In genomic region chr19:58129284-58129683, GRCh38 we compare ENCODE assay signal across 16 cellular contexts.
"Had no signal": no experiment of that assay in that cellular context is flagged by ENCODE, and none has a peak within 500 bp of the region (broad histone marks: within the 10 kb centered on the region; RNA-seq: fewer than 3 reads in every experiment).

No MANE protein-coding gene starts in this region.

- H3K9ac ChIP-seq: parathyroid adenoma had no signal

- H3K4me3 Mint-ChIP-seq: activated CD8-positive, alpha-beta memory T cell treated with anti-CD3 and anti-CD28 coated beads, Interleukin-2, amount 10 ng/mL, durations not matched to agents 7 days and 5 days; activated naive CD8-positive, alpha-beta T cell; activated T-cell treated with anti-CD3 and anti-CD28 coated beads, Interleukin-2, amount 50 U/mL, for 4 hours; stimulated activated naive B cell treated with anti-CD40 and anti-IgM and Interleukin-4, amounts not matched to agents 10 μg/mL and 1 μg/mL and 100 μg/mL, for 72 hours; T-helper 2 cell treated with Interferon-gamma antibody and Interleukin-4, amounts not matched to agents 5 μg/mL and 100 μg/mL, for 36 hours had no signal

- ATAC-seq: activated CD8-positive, alpha-beta memory T cell treated with anti-CD3 and anti-CD28 coated beads, Interleukin-2, amount 10 ng/mL, durations not matched to agents 7 days and 5 days; activated T-cell treated with anti-CD3 and anti-CD28 coated beads, Interleukin-2, amount 50 U/mL, for 4 hours; foreskin keratinocyte; heart left ventricle; stimulated activated naive B cell treated with anti-CD40 and anti-IgM and Interleukin-4, amounts not matched to agents 10 μg/mL and 1 μg/mL and 100 μg/mL, for 72 hours had no signal

- DNase-seq: activated CD4-positive, alpha-beta T cell treated with anti-CD3 and anti-CD28 coated beads, Interleukin-2, amount 50 U/mL, for 48 hours; activated CD4-positive, CD25-positive, alpha-beta regulatory T cell treated with anti-CD3 and anti-CD28 coated beads, Interleukin-2, amount 50 U/mL, for 72 hours; activated CD8-positive, alpha-beta memory T cell treated with anti-CD3 and anti-CD28 coated beads, Interleukin-2, amount 10 ng/mL, durations not matched to agents 7 days and 5 days; activated gamma-delta T cell; activated T-cell treated with anti-CD3 and anti-CD28 coated beads, Interleukin-2, amount 50 U/mL, for 4 hours; esophagus squamous epithelium; foreskin keratinocyte; heart left ventricle; islet precursor cell; left ventricle myocardium inferior; naive B cell; stimulated activated naive B cell treated with anti-CD40 and anti-IgM and Interleukin-4, amounts not matched to agents 10 μg/mL and 1 μg/mL and 100 μg/mL, for 72 hours; SW 1271 had no signal

- H3K27me3 Mint-ChIP-seq: activated CD8-positive, alpha-beta memory T cell treated with anti-CD3 and anti-CD28 coated beads, Interleukin-2, amount 10 ng/mL, durations not matched to agents 7 days and 5 days; activated naive CD8-positive, alpha-beta T cell; naive B cell; stimulated activated naive B cell treated with anti-CD40 and anti-IgM and Interleukin-4, amounts not matched to agents 10 μg/mL and 1 μg/mL and 100 μg/mL, for 72 hours had no signal

- H3K4me1 Mint-ChIP-seq: activated CD8-positive, alpha-beta memory T cell treated with anti-CD3 and anti-CD28 coated beads, Interleukin-2, amount 10 ng/mL, durations not matched to agents 7 days and 5 days; stimulated activated naive B cell treated with anti-CD40 and anti-IgM and Interleukin-4, amounts not matched to agents 10 μg/mL and 1 μg/mL and 100 μg/mL, for 72 hours had no signal

- H3K4me3 ChIP-seq: heart left ventricle, left ventricle myocardium inferior had no signal

- H3K4me1 ChIP-seq: esophagus squamous epithelium, foreskin keratinocyte, heart left ventricle, left ventricle myocardium inferior, parathyroid adenoma had no signal

- H3K27ac ChIP-seq: esophagus squamous epithelium, foreskin keratinocyte, heart left ventricle, left ventricle myocardium inferior, parathyroid adenoma had no signal

- H3K27me3 ChIP-seq: esophagus squamous epithelium, heart left ventricle had no signal

- H3K27ac Mint-ChIP-seq: activated CD8-positive, alpha-beta memory T cell treated with anti-CD3 and anti-CD28 coated beads, Interleukin-2, amount 10 ng/mL, durations not matched to agents 7 days and 5 days; activated naive CD8-positive, alpha-beta T cell; naive B cell; stimulated activated naive B cell treated with anti-CD40 and anti-IgM and Interleukin-4, amounts not matched to agents 10 μg/mL and 1 μg/mL and 100 μg/mL, for 72 hours; T-helper 2 cell treated with Interferon-gamma antibody and Interleukin-4, amounts not matched to agents 5 μg/mL and 100 μg/mL, for 36 hours had no signal
